In the genomic region with DNA sequence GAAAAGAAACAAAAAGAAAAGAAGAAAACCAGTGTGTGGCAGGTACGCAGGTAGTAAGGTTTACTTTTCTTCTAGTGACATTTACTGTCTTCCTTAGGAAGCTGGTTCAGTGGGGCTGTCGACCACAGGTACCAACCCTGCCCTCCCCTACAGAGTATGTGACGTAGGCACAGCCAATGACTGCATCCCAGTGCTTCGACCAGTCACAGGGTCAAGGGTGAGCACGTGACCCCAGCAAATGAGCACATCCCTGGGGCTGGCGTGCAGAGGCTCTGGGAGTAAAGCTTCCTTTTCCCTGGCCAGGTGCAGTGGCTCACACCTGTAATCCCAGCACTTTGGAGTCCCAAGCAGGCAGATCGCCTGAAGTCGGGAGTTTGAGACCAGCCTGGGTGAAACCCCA, we compare ENCODE assay signal across 12 cellular contexts.
DNase-seq lines count a peak whose midpoint lies in the region; ATAC-seq lines count a peak whose summit lies in the region.
"Had no signal": no experiment of that assay in that cellular context is flagged by ENCODE, and none has a peak within 500 bp of the region (broad histone marks: within the 10 kb centered on the region; RNA-seq: fewer than 3 reads in every experiment).

No MANE protein-coding gene starts in this region.

- no peaks in the 10 kb centered on the region for H3K27me3 Mint-ChIP-seq in memory B cell
- H3K27me3 Mint-ChIP-seq: activated naive CD4-positive, alpha-beta T cell treated with anti-CD3 and anti-CD28 coated beads, Interleukin-2, amount 50 U/mL, for 24 hours had no signal

- peaks cover 29% of the 10 kb centered on the region for H3K4me1 Mint-ChIP-seq in memory B cell

- H3K36me3 Mint-ChIP-seq in memory B cell, result no peaks in the 10 kb centered on the region
- H3K36me3 Mint-ChIP-seq: activated naive CD4-positive, alpha-beta T cell treated with anti-CD3 and anti-CD28 coated beads, Interleukin-2, amount 50 U/mL, for 24 hours had no signal

- DNase-seq in memory B cell (ENCODE audit: low spot score in 2 of 2) (peak; percentile 44 to 45), globus pallidus (ENCODE audit: low spot score) (no peak), NCI-H1694 (lab: John Stamatoyannopoulos, UW) (no peak), SIG-M5 treated with dmso at 0.1 percent for 504 hours (lab: John Stamatoyannopoulos, UW; ENCODE audit: unreplicated experiment) (no peak)
- no peak for DNase-seq in stimulated activated naive CD4-positive, alpha-beta T cell (lab: John Stamatoyannopoulos, UW)
- DNase-seq: erythroblast, NCI-H1417, T-helper 9 cell had no signal

- H3K27ac Mint-ChIP-seq in memory B cell, result peak overlapping the region; percentile 90
- H3K27ac Mint-ChIP-seq: activated naive CD4-positive, alpha-beta T cell treated with anti-CD3 and anti-CD28 coated beads, Interleukin-2, amount 50 U/mL, for 24 hours had no signal

- ATAC-seq in GM18520 (IDR thresholded peaks at IDR 0.05; ENCODE audit: unreplicated experiment), result peak; percentile 52
- ATAC-seq in GM21717 (IDR thresholded peaks at IDR 0.05; ENCODE audit: unreplicated experiment), result peak; percentile 84
- ATAC-seq in HG03520 (IDR thresholded peaks at IDR 0.05; ENCODE audit: unreplicated experiment), result peak; percentile 79
- ATAC-seq in memory B cell (ENCODE audit: low read depth), result peak; percentile 55

- peak overlapping the region; percentile 78 for H3K4me3 Mint-ChIP-seq in memory B cell
- H3K4me3 Mint-ChIP-seq: activated naive CD4-positive, alpha-beta T cell treated with anti-CD3 and anti-CD28 coated beads, Interleukin-2, amount 50 U/mL, for 24 hours had no signal

- no peaks in the 10 kb centered on the region for H3K9me3 Mint-ChIP-seq in memory B cell
- H3K9me3 Mint-ChIP-seq: activated naive CD4-positive, alpha-beta T cell treated with anti-CD3 and anti-CD28 coated beads, Interleukin-2, amount 50 U/mL, for 24 hours had no signal

Comparison
In these comparisons a context has a peak if more than half of its experiments do, and no peak if none do; other contexts are left out.
1. DNase-seq: peak in memory B cell (2 of 2); none in globus pallidus (single experiment), NCI-H1694 (single experiment), SIG-M5 treated with dmso at 0.1 percent for 504 hours (single experiment) and stimulated activated naive CD4-positive, alpha-beta T cell (0 of 6).
2. Peak in every context shown above with its lines, with median percentiles within 50 percentile points of each other: ATAC-seq.